ENCODE assay signal across 13 cellular contexts in the genomic region with DNA sequence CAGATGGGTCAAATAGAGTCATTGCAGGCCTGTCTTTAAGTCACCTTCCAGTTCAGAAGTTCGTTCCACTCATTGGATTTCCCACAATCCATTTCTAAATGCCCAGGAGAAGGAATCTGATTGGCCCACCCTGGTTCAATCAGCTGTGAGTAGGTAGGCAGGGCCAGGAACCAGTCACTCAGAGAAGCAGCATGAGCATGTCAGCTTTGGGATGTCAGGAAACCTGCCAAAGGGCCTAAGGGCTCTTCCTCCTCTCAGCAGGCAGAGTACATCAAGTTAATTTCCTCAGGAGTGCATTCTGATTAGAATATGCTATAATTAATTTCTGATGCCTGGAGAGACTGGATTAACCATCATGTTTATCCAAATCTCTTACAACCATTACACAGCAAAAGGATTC.
"Had no signal": no experiment of that assay in that cellular context is flagged by ENCODE, and none has a peak within 500 bp of the region (broad histone marks: within the 10 kb centered on the region; RNA-seq: fewer than 3 reads in every experiment).

No MANE protein-coding gene starts in this region.

- DNase-seq: activated CD4-positive, alpha-beta T cell treated with anti-CD3 and anti-CD28 coated beads, Interleukin-2, amount 10 ng/mL, durations not matched to agents 7 days and 5 days; activated CD4-positive, CD25-positive, alpha-beta regulatory T cell; activated naive CD4-positive, alpha-beta T cell treated with anti-CD3 and anti-CD28 coated beads, Interleukin-2, amount 50 U/mL, for 16 hours; body of pancreas; glutamatergic neuron; left lung; spleen; stimulated activated CD4-positive, alpha-beta T cell treated with anti-CD3 and anti-CD28 coated beads, Interleukin-1b, Interleukin-23, amount 100 ng/mL, for 48 hours; stimulated activated naive B cell treated with anti-CD40 and anti-IgM and Interleukin-4, amounts not matched to agents 10 μg/mL and 1 μg/mL and 100 μg/mL, for 72 hours; substantia nigra; T-helper 17 cell had no signal

- H3K27ac ChIP-seq: body of pancreas, left lung had no signal

- H3K27me3 ChIP-seq: body of pancreas, left lung, spleen had no signal

- ATAC-seq: body of pancreas; esophagus mucosa; left lung; sciatic nerve; stimulated activated naive B cell treated with anti-CD40 and anti-IgM and Interleukin-4, amounts not matched to agents 10 μg/mL and 1 μg/mL and 100 μg/mL, for 72 hours; T-helper 17 cell had no signal

- H3K4me3 ChIP-seq: body of pancreas, left lung, spleen had no signal

- H3K4me1 ChIP-seq: body of pancreas, left lung, spleen had no signal

- H3K9me3 ChIP-seq: body of pancreas, left lung had no signal

- H3K36me3 ChIP-seq: left lung, spleen had no signal
